Comparison of ENCODE assay signal across 8 cellular contexts in genomic region chr14:30994681-30995620, GRCh38. TPM values are rescaled to one million over a fixed set of nuclear protein-coding genes. Genes with fewer than 3 reads are reported as not detected.
A peak's percentile ranks its signal among the peaks of the same experiment; 100 is the strongest.
DNase-seq lines count a peak whose midpoint lies in the region; ATAC-seq and TF ChIP-seq lines count a peak whose summit lies in the region.

No MANE protein-coding gene starts in this region.

- no peaks in the 10 kb centered on the region for H3K27me3 Mint-ChIP-seq in activated naive CD8-positive, alpha-beta T cell treated with anti-CD3 and anti-CD28 coated beads, Interleukin-2, amount 50 U/mL, for 24 hours
- no peaks in the 10 kb centered on the region for H3K27me3 Mint-ChIP-seq in natural killer cell (ENCODE audit: low read depth in 2 of 2)

- H3K36me3 Mint-ChIP-seq in activated naive CD8-positive, alpha-beta T cell treated with anti-CD3 and anti-CD28 coated beads, Interleukin-2, amount 50 U/mL, for 24 hours (ENCODE audit: low read depth): peaks cover 23% of the 10 kb centered on the region
- peaks cover 20% of the 10 kb centered on the region for H3K36me3 Mint-ChIP-seq in natural killer cell

- intact Hi-C loops in natural killer cell (cut with micrococcal nuclease): no loop called here

- peak overlapping the region; percentile 37 for H3K4me3 Mint-ChIP-seq in activated naive CD8-positive, alpha-beta T cell treated with anti-CD3 and anti-CD28 coated beads, Interleukin-2, amount 50 U/mL, for 24 hours
- no peak overlapping the region for H3K4me3 Mint-ChIP-seq in natural killer cell

- no peak for DNase-seq in activated naive CD8-positive, alpha-beta T cell treated with anti-CD3 and anti-CD28 coated beads, Interleukin-2, amount 50 U/mL, for 24 hours
- no peak for DNase-seq in natural killer cell
- DNase-seq in activated gamma-delta T cell treated with Interleukin-2 at 50 U/mL for 16 hours: no peak
- DNase-seq in NCI-H2107 treated with DMSO at 0.1 percent for 48 hours (lab: John Stamatoyannopoulos, UW; ENCODE audit: unreplicated experiment): no peak
- DNase-seq in cerebellar cortex (ENCODE audit: low spot score): no peak

- ATAC-seq in GM18861 (IDR thresholded peaks at IDR 0.05; ENCODE audit: unreplicated experiment) (peak; percentile 51), HG02870 (IDR thresholded peaks at IDR 0.05; ENCODE audit: unreplicated experiment) (peak; percentile 67), natural killer cell (no peak), HG02763 (IDR thresholded peaks at IDR 0.05; ENCODE audit: unreplicated experiment) (no peak)
- ATAC-seq in activated naive CD8-positive, alpha-beta T cell treated with anti-CD3 and anti-CD28 coated beads, Interleukin-2, amount 50 U/mL, for 24 hours: peak; percentile 33

- TF ChIP-seq CTCF in natural killer cell (IDR thresholded peaks at IDR 0.05): no peak

- H3K4me1 Mint-ChIP-seq in activated naive CD8-positive, alpha-beta T cell treated with anti-CD3 and anti-CD28 coated beads, Interleukin-2, amount 50 U/mL, for 24 hours: peaks cover 50% of the 10 kb centered on the region
- H3K4me1 Mint-ChIP-seq in natural killer cell: peaks cover 49 to 54% of the 10 kb centered on the region in 2 donors

- H3K9me3 Mint-ChIP-seq in activated naive CD8-positive, alpha-beta T cell treated with anti-CD3 and anti-CD28 coated beads, Interleukin-2, amount 50 U/mL, for 24 hours: peaks cover 17% of the 10 kb centered on the region
- H3K9me3 Mint-ChIP-seq in natural killer cell: no peaks in the 10 kb centered on the region

- peak overlapping the region; percentile 74 for H3K27ac Mint-ChIP-seq in activated naive CD8-positive, alpha-beta T cell treated with anti-CD3 and anti-CD28 coated beads, Interleukin-2, amount 50 U/mL, for 24 hours
- H3K27ac Mint-ChIP-seq in natural killer cell: peak overlapping the region; percentile 14 to 60

RNA-seq across cellular contexts. Expression of gene AP4S1, which starts 30.5 kb away (rescaled TPM):
- 10 to 100 TPM; 10.6 to 12.7 (median 12.4) TPM for total RNA-seq in natural killer cell

RNA-seq across cellular contexts. Expression of gene STRN3, which starts 31.2 kb away (rescaled TPM):
- 10 to 100 TPM; 19.5 to 34.2 (median 31.1) TPM for total RNA-seq in natural killer cell

Comparison
In these comparisons a context has a peak if more than half of its experiments do, and no peak if none do; other contexts are left out.
1. ATAC-seq: peak in GM18861 (single experiment), HG02870 (single experiment) and activated naive CD8-positive, alpha-beta T cell treated with anti-CD3 and anti-CD28 coated beads, Interleukin-2, amount 50 U/mL, for 24 hours (single experiment); none in natural killer cell (0 of 3) and HG02763 (single experiment).